ENCODE assay signal across 25 cellular contexts in the genomic region with DNA sequence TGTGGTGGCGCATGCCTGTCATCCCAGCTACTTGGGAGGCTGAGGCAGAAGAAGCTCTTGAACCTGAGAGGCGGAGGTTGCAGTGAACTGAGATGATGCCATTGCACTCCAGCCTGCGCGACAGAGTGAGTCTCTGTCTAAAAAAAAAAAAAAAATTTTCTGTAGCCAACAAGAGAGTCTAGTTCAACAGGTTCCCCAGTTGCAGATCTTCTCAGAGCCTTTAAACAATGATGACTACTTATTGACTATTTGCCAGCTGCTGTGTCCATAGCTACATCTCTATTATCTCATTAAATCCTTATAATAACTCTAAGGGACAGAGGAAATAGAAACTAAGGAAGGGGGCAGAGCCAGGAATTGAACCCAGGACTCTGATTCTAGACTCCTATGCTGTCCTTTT. TPM values are rescaled to one million over a fixed set of nuclear protein-coding genes. Genes with fewer than 3 reads are reported as not detected.
DNase-seq lines count a peak whose midpoint lies in the region; ATAC-seq and TF ChIP-seq lines count a peak whose summit lies in the region.
"Had no signal": no experiment of that assay in that cellular context is flagged by ENCODE, and none has a peak within 500 bp of the region (broad histone marks: within the 10 kb centered on the region; RNA-seq: fewer than 3 reads in every experiment).

No MANE protein-coding gene starts in this region.

- no peak for TF ChIP-seq RAD21 in HCT116 (IDR thresholded peaks at IDR 0.05; ENCODE audit: low read depth)

- peaks cover 23% of the 10 kb centered on the region for H3K4me1 Mint-ChIP-seq in endodermal cell
- peaks cover 5% of the 10 kb centered on the region for H3K4me1 Mint-ChIP-seq in activated T-cell treated with anti-CD3 and anti-CD28 coated beads, Interleukin-2, amount 50 U/mL, for 72 hours (ENCODE audit: low read depth)

- H3K9me3 Mint-ChIP-seq in endodermal cell, result no peaks in the 10 kb centered on the region
- no peaks in the 10 kb centered on the region for H3K9me3 Mint-ChIP-seq in activated T-cell treated with anti-CD3 and anti-CD28 coated beads, Interleukin-2, amount 50 U/mL, for 72 hours

- peak overlapping the region; percentile 9 for H2AFZ ChIP-seq in HCT116 (ENCODE audit: low read depth, low read length, poor library complexity, severe bottlenecking)
- H2AFZ ChIP-seq in OCI-LY3 (ENCODE audit: low read depth, low read length), result 0 out of 2 replicates have a peak overlapping the region, but pooled peaks have one; percentile 24

- H3K27ac ChIP-seq in HCT116 (ENCODE audit: low read depth, low read length), result no peak overlapping the region
- H3K27ac ChIP-seq in OCI-LY3 (ENCODE audit: low read length), result no peak overlapping the region
- H3K27ac ChIP-seq in endodermal cell (ENCODE audit: low read depth, low read length), result no peak overlapping the region
- peak overlapping the region; percentile 74 for H3K27ac ChIP-seq in psoas muscle

- DNase-seq in HCT116 (ENCODE audit: low read depth, low spot score) (no peak), endodermal cell (no peak), psoas muscle (no peak), cerebellar nuclear complex (lab: John Stamatoyannopoulos, UW) (no peak), left colon (no peak)
- no peak for DNase-seq in activated T-cell treated with anti-CD3 and anti-CD28 coated beads, Interleukin-2, amount 50 U/mL, for 72 hours
- DNase-seq in activated naive CD4-positive, alpha-beta T cell (lab: John Stamatoyannopoulos, UW), result no peak
- DNase-seq: BE2C, EL, GF-D8, H7, KBM-7, MM.1S, NCI-H1048, NCI-H1417 treated with DMSO at 0.1 percent for 48 hours, NCI-H187, NCI-H446, NCI-H526 treated with DMSO at 0.1 percent for 48 hours, PC-3, SHP77 treated with DMSO at 0.1 percent for 48 hours, SK-N-SH had no signal

- H3K36me3 ChIP-seq in HCT116 (ENCODE audit: control insufficient read depth in 1 of 2, insufficient read depth in 2 of 2, low read length in 2 of 2) (no peaks in the 10 kb centered on the region), OCI-LY3 (replicated peaks; ENCODE audit: low read depth, low read length) (no peaks in the 10 kb centered on the region), endodermal cell (ENCODE audit: control insufficient read depth, insufficient read depth, low read length) (no peaks in the 10 kb centered on the region), psoas muscle (ENCODE audit: insufficient read depth in 1 of 2, low read depth in 1 of 2) (no peaks in the 10 kb centered on the region)
- H3K36me3 ChIP-seq: BE2C had no signal

- H3K9ac ChIP-seq in HCT116 (ENCODE audit: low read length) (no peak overlapping the region), OCI-LY3 (ENCODE audit: low read length) (no peak overlapping the region), endodermal cell (ENCODE audit: extremely low read depth, low read length, poor library complexity, severe bottlenecking) (no peak overlapping the region)
- H3K9ac ChIP-seq: SK-N-SH had no signal

- CTCF ChIA-PET in HCT116 (lab: Charles Lee), result no interaction called here

- no peak for TF ChIP-seq CTCF in HCT116 (IDR thresholded peaks at IDR 0.05 in 2 of 3, conservative IDR thresholded peaks at IDR 0.05 in 1 of 3; ENCODE audit: borderline replicate concordance in 1 of 3, insufficient read depth in 1 of 3, low read depth in 2 of 3, low read length in 2 of 3)
- TF ChIP-seq CTCF in OCI-LY3 (IDR thresholded peaks at IDR 0.05; ENCODE audit: low read depth, low read length), result no peak
- no peak for TF ChIP-seq CTCF in endodermal cell (conservative IDR thresholded peaks at IDR 0.05)
- TF ChIP-seq CTCF in psoas muscle (IDR thresholded peaks at IDR 0.05), result no peak

- H3K9me3 ChIP-seq in HCT116 (ENCODE audit: control insufficient read depth in 1 of 2, insufficient read depth in 1 of 2, low read depth in 1 of 2, low read length in 2 of 2) (no peaks in the 10 kb centered on the region), OCI-LY3 (ENCODE audit: insufficient read depth, low read length) (no peaks in the 10 kb centered on the region), endodermal cell (ENCODE audit: control insufficient read depth, low read length) (no peaks in the 10 kb centered on the region), psoas muscle (no peaks in the 10 kb centered on the region)
- H3K9me3 ChIP-seq: BE2C, SK-N-SH had no signal

- H3K27me3 Mint-ChIP-seq in endodermal cell (ENCODE audit: insufficient read depth), result no peaks in the 10 kb centered on the region
- peaks cover 25% of the 10 kb centered on the region for H3K27me3 Mint-ChIP-seq in activated T-cell treated with anti-CD3 and anti-CD28 coated beads, Interleukin-2, amount 50 U/mL, for 72 hours (ENCODE audit: low read depth)

- peaks cover 2% of the 10 kb centered on the region for H3K36me3 Mint-ChIP-seq in endodermal cell (ENCODE audit: low read depth)
- no peaks in the 10 kb centered on the region for H3K36me3 Mint-ChIP-seq in activated T-cell treated with anti-CD3 and anti-CD28 coated beads, Interleukin-2, amount 50 U/mL, for 72 hours (ENCODE audit: insufficient read depth in 2 of 2)

- TF ChIP-seq POLR2A in HCT116 (IDR thresholded peaks at IDR 0.05; ENCODE audit: borderline replicate concordance, extremely low read depth, insufficient read depth, insufficient read length), result no peak

- H3K4me1 ChIP-seq in HCT116 (ENCODE audit: control insufficient read depth in 1 of 2, insufficient read depth in 2 of 2, low read length in 2 of 2) (peaks cover 32 to 68% of the 10 kb centered on the region in 2 experiments), OCI-LY3 (ENCODE audit: low read length) (peaks cover 13% of the 10 kb centered on the region), endodermal cell (ENCODE audit: control insufficient read depth, insufficient read depth, low read length) (peaks cover 7% of the 10 kb centered on the region), psoas muscle (peaks cover 3% of the 10 kb centered on the region)
- H3K4me1 ChIP-seq: BE2C had no signal

- H4K20me1 ChIP-seq in HCT116 (ENCODE audit: insufficient read depth) (no peaks in the 10 kb centered on the region), OCI-LY3 (ENCODE audit: insufficient read depth, low read length) (no peaks in the 10 kb centered on the region)

- H3K79me2 ChIP-seq in HCT116 (ENCODE audit: insufficient read depth, low read length) (no peaks in the 10 kb centered on the region), OCI-LY3 (ENCODE audit: low read length) (no peaks in the 10 kb centered on the region)

- H3K4me3 Mint-ChIP-seq in endodermal cell, result no peak overlapping the region
- no peak overlapping the region for H3K4me3 Mint-ChIP-seq in activated T-cell treated with anti-CD3 and anti-CD28 coated beads, Interleukin-2, amount 50 U/mL, for 72 hours

- no peaks in the 10 kb centered on the region for H3K9me2 ChIP-seq in HCT116 (ENCODE audit: insufficient read depth)
- H3K9me2 ChIP-seq: SK-N-SH had no signal

- 94 to 96% methylated on average over 4 of the region's 4 CpGs for WGBS in endodermal cell (ENCODE audit: insufficient coverage in 1 of 2, insufficient read length in 1 of 2), 2 experiments
- 88 to 94% (median 92%) methylated on average over 4 of the region's 4 CpGs for WGBS in psoas muscle, 3 donors

- ATAC-seq in HCT116 (no peak), psoas muscle (no peak), left colon (no peak)
- ATAC-seq in activated T-cell treated with anti-CD3 and anti-CD28 coated beads, Interleukin-2, amount 50 U/mL, for 72 hours (replicated peaks in 1 of 2), result no peak
- ATAC-seq: PC-3 had no signal

- H3K27me3 ChIP-seq in HCT116 (ENCODE audit: insufficient read depth, low read length), result no peaks in the 10 kb centered on the region
- H3K27me3 ChIP-seq in OCI-LY3 (ENCODE audit: low read depth, low read length), result no peaks in the 10 kb centered on the region; the same call in 1 of the 2 replicates
- no peaks in the 10 kb centered on the region for H3K27me3 ChIP-seq in endodermal cell (ENCODE audit: control insufficient read depth, insufficient read depth, low read length, poor library complexity, severe bottlenecking)
- no peaks in the 10 kb centered on the region for H3K27me3 ChIP-seq in psoas muscle (ENCODE audit: insufficient read depth in 3 of 3, low read length in 2 of 3)
- H3K27me3 ChIP-seq: BE2C had no signal

- H3K4me3 ChIP-seq in HCT116 (replicated peaks in 1 of 2; ENCODE audit: low read depth in 1 of 2, low read length in 2 of 2) (no peak overlapping the region), OCI-LY3 (ENCODE audit: low read length) (no peak overlapping the region), endodermal cell (ENCODE audit: low read length) (no peak overlapping the region), psoas muscle (no peak overlapping the region)

- intact Hi-C loops in HCT116 (cut with micrococcal nuclease), result loop anchor here (5.0 kb wide), 1 partner anchor 362 kb away; no protein-coding TSS in a partner anchor
- intact Hi-C loops in psoas muscle (cut with DNase I), result loop anchor here in 1 of 2 donors (5.0 to 10.0 kb wide), 3 partner anchors 239 to 377 kb away; no protein-coding TSS in a partner anchor
- intact Hi-C loops in left colon (cut with DNase I, micrococcal nuclease), result loop anchor here (5.0 kb wide), 2 partner anchors 367 to 377 kb away; no protein-coding TSS in a partner anchor

- BruUV-seq in HCT116 (replicated peaks; lab: Mats Ljungman, UMichigan), result no TSS peak

- POLR2A ChIA-PET in HCT116 (lab: Charles Lee), result interaction anchor here (1.2 kb wide), 1 partner anchor 363 kb away, joined by 3 read pairs; no protein-coding TSS in a partner anchor

- H3K27ac Mint-ChIP-seq in endodermal cell, result peak overlapping the region; percentile 76
- no peak overlapping the region for H3K27ac Mint-ChIP-seq in activated T-cell treated with anti-CD3 and anti-CD28 coated beads, Interleukin-2, amount 50 U/mL, for 72 hours

- peak overlapping the region; percentile 70 for H3K4me2 ChIP-seq in HCT116 (ENCODE audit: low read length)
- no peak overlapping the region for H3K4me2 ChIP-seq in OCI-LY3 (ENCODE audit: low read length)
- H3K4me2 ChIP-seq: SK-N-SH had no signal

- RAD21 ChIA-PET in HCT116 (lab: Charles Lee; ENCODE audit: low non-redundant PET in 1 of 2, low total read pairs in 2 of 2, uncharacterized antibody in 2 of 2, unreplicated experiment in 2 of 2), result no interaction called here

TF ChIP-seq in HCT116, 20 proteins besides CTCF, POLR2A, EP300 and RAD21 (continues in another document):
- no peak for TF ChIP-seq TCF7L2 (IDR thresholded peaks at IDR 0.05; ENCODE audit: borderline replicate concordance, extremely low read depth, insufficient read depth, insufficient read length)
- TF ChIP-seq, protein P1, sequence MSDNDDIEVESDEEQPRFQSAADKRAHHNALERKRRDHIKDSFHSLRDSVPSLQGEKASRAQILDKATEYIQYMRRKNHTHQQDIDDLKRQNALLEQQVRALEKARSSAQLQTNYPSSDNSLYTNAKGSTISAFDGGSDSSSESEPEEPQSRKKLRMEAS (IDR thresholded peaks at IDR 0.05), result no peak

RNA-seq across cellular contexts. Expression of a gene that starts 15.2 kb away (rescaled TPM):
- total RNA-seq in HCT116 (2021; ENCODE audit: unreplicated experiment) (0.39 TPM), endodermal cell (under 1 TPM in 1 of 2 donors, not detected in 1; 0.89 TPM), psoas muscle (over 10,000 TPM in 3 of 4 donors, 1,000 to 10,000 TPM in 1; 8,427 to 31,606 (median 20,652) TPM), left colon (not detected)
- 1.3 and 2.3 TPM in 2 replicates for polyA plus RNA-seq in HCT116 (2012)
- polyA plus RNA-seq in endodermal cell (2013, experiment 1 of 2), result not detected
- not detected for polyA plus RNA-seq in endodermal cell (2013, experiment 2 of 2)
- polyA plus RNA-seq in psoas muscle, result over 10,000 TPM in 2 of 3 donors, 1,000 to 10,000 TPM in 1; 7,765 to 17,490 (median 15,368) TPM
- not detected for total RNA-seq in activated T-cell treated with anti-CD3 and anti-CD28 coated beads, Interleukin-2, amount 50 U/mL, for 72 hours
- total RNA-seq: A673, H7, HT-29, PC-3, RPMI7951 had no signal
- polyA plus RNA-seq: SK-N-SH had no signal

Comparison
In these comparisons a context has a peak if more than half of its experiments do, and no peak if none do; other contexts are left out.
1. RNA of a gene that starts 15.2 kb away (total RNA-seq): 8,427 to 31,606 TPM in psoas muscle; 0.89 TPM in endodermal cell, 0.39 TPM in HCT116 (single experiment), not detected in activated T-cell treated with anti-CD3 and anti-CD28 coated beads, Interleukin-2, amount 50 U/mL, for 72 hours and not detected in left colon; every median in the first group is over 1,000 times any median in the second.